In genomic region chr1:67274623-67275325, GRCh38 we compare ENCODE assay signal across 13 cellular contexts.
DNase-seq lines count a peak whose midpoint lies in the region; ATAC-seq lines count a peak whose summit lies in the region.
"Had no signal": no experiment of that assay in that cellular context is flagged by ENCODE, and none has a peak within 500 bp of the region (broad histone marks: within the 10 kb centered on the region; RNA-seq: fewer than 3 reads in every experiment).

No MANE protein-coding gene starts in this region.

- peaks cover 5 to 9% of the 10 kb centered on the region in 2 donors for H3K4me1 Mint-ChIP-seq in effector memory CD8-positive, alpha-beta T cell (ENCODE audit: low read depth in 2 of 2)

- no peak for DNase-seq in activated CD4-positive, CD25-positive, alpha-beta regulatory T cell treated with anti-CD3 and anti-CD28 coated beads, Interleukin-2, amount 50 U/mL, for 72 hours
- DNase-seq in effector memory CD8-positive, alpha-beta T cell: no peak
- DNase-seq in GOT3 (lab: John Stamatoyannopoulos, UW) (no peak), HPDE6-E6E7 (ENCODE audit: extremely low spot score) (no peak)
- DNase-seq: 8988T, colonic mucosa, mucosa of descending colon, NCI-H446, testis had no signal

- peaks cover 0 to 2% of the 10 kb centered on the region in 2 donors for H3K9me3 Mint-ChIP-seq in effector memory CD8-positive, alpha-beta T cell

- H3K36me3 Mint-ChIP-seq in effector memory CD8-positive, alpha-beta T cell (ENCODE audit: insufficient read depth): peaks cover 7% of the 10 kb centered on the region

- ATAC-seq in activated CD4-positive, CD25-positive, alpha-beta regulatory T cell treated with anti-CD3 and anti-CD28 coated beads, Interleukin-2, amount 50 U/mL, for 24 hours: peak; percentile 92 to 96
- peak; percentile 93 for ATAC-seq in GM21390 (IDR thresholded peaks at IDR 0.05; ENCODE audit: unreplicated experiment)
- peak; percentile 93 for ATAC-seq in HG03442 (IDR thresholded peaks at IDR 0.05; ENCODE audit: unreplicated experiment)
- peak; percentile 98 for ATAC-seq in effector memory CD8-positive, alpha-beta T cell (replicated peaks)
- no peak for ATAC-seq in HG03097 (IDR thresholded peaks at IDR 0.05; ENCODE audit: low FRiP score, unreplicated experiment)
- ATAC-seq: mucosa of descending colon had no signal

- no peak overlapping the region for H3K27ac Mint-ChIP-seq in effector memory CD8-positive, alpha-beta T cell

- H3K27me3 Mint-ChIP-seq in effector memory CD8-positive, alpha-beta T cell: no peaks in the 10 kb centered on the region

- no peak overlapping the region for H3K4me3 Mint-ChIP-seq in effector memory CD8-positive, alpha-beta T cell
